1 cellular context compared by ENCODE assay signal in the genomic region with DNA sequence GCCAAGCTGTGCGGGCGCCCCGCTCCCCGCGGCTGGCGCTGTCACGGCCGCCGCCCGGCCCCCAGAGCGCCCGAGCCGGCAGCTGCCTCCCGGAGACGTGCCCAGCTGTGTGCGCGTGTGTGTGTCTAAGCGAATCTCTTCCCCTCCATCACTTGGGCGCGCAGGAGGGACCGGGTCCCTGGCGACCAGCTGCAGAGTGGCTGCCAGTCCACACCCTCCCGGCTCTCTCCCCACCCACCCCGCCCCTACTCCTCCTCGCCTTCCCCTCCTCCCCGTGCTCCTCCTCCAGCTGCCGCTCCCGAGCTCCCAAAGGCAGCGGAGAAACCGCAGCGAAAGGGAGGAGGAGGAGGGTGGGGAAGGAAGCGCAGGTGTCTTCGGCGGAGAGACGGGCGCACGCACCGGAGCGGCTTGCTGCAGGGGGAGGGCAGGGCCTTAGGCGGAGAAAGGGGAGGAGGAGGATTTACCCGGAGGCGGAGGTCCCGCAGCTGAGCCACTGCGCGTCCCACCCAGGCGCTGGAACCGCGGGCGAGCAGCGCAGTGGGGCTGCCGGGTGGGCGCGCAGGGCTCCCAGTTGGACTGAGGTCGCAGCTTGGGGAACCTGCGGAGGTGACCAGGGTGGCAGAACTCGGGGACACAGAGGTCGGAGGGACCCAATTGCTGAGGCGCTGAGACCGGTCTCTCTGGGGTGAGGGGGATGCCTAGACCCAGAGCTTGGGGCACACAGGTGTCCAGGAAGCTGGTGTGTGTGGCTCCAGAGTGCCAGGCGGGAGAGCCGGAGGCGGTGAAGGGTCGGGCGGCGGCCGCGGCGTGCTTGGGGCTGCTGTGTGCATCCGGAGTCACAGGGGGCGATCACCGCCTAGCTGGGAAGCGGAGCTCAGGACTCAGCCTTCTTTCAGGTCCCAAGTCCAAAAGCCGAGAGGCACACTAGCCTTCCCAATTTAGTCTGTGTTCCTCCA.
TF ChIP-seq lines count a peak whose summit lies in the region.

A gene with protein sequence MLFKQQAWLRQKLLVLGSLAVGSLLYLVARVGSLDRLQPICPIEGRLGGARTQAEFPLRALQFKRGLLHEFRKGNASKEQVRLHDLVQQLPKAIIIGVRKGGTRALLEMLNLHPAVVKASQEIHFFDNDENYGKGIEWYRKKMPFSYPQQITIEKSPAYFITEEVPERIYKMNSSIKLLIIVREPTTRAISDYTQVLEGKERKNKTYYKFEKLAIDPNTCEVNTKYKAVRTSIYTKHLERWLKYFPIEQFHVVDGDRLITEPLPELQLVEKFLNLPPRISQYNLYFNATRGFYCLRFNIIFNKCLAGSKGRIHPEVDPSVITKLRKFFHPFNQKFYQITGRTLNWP (minus strand): TSS at position 198 of the 956 bp plus-strand sequence. CDS start 280,178 bp downstream, outside the sequence.

TF ChIP-seq in HepG2, 621 proteins besides CTCF, POLR2A, EP300 and RAD21 (continued from another document and continues in another):
- no peak for TF ChIP-seq AHDC1 (CRISPR knock-in tag; IDR thresholded peaks at IDR 0.05; ENCODE audit: borderline replicate concordance)
- 0 out of 2 replicates have a peak, but pooled peaks have one; percentile 67 for TF ChIP-seq ZNF510 (CRISPR knock-in tag; IDR thresholded peaks at IDR 0.05; ENCODE audit: low read depth)
- TF ChIP-seq ZNF7 (CRISPR knock-in tag; IDR thresholded peaks at IDR 0.05) = no peak
- no peak for TF ChIP-seq FOXK2 (IDR thresholded peaks at IDR 0.05)
- TF ChIP-seq TBP (CRISPR knock-in tag; IDR thresholded peaks at IDR 0.05) = no peak
- TF ChIP-seq ZNF749 (CRISPR knock-in tag; IDR thresholded peaks at IDR 0.05; ENCODE audit: borderline replicate concordance) = no peak
- no peak for TF ChIP-seq ZNF878 (CRISPR knock-in tag; IDR thresholded peaks at IDR 0.05)
- no peak for TF ChIP-seq ZNF33B (CRISPR knock-in tag; IDR thresholded peaks at IDR 0.05)
- TF ChIP-seq ZNF674 (CRISPR knock-in tag; IDR thresholded peaks at IDR 0.05; ENCODE audit: low read depth) = no peak
- TF ChIP-seq ZNF333 (CRISPR knock-in tag; IDR thresholded peaks at IDR 0.05; ENCODE audit: borderline replicate concordance) = no peak
- no peak for TF ChIP-seq TRIM24 (CRISPR knock-in tag; IDR thresholded peaks at IDR 0.05)
- no peak for TF ChIP-seq KAT8 (CRISPR knock-in tag; IDR thresholded peaks at IDR 0.05)
- TF ChIP-seq BRF2 (CRISPR knock-in tag; IDR thresholded peaks at IDR 0.05) = no peak
- no peak for TF ChIP-seq SUZ12 (IDR thresholded peaks at IDR 0.05; ENCODE audit: low read depth, low read length)
- no peak for TF ChIP-seq ZBTB14 (CRISPR knock-in tag; IDR thresholded peaks at IDR 0.05)
- no peak for TF ChIP-seq AHR (CRISPR knock-in tag; IDR thresholded peaks at IDR 0.05)
- no peak for TF ChIP-seq JUND (CRISPR knock-in tag; IDR thresholded peaks at IDR 0.05)
- no peak for TF ChIP-seq SP140L (CRISPR knock-in tag; IDR thresholded peaks at IDR 0.05; ENCODE audit: borderline replicate concordance)
- TF ChIP-seq ISX (CRISPR knock-in tag; conservative IDR thresholded peaks at IDR 0.05) = no peak
- no peak for TF ChIP-seq NCOA1 (CRISPR knock-in tag; IDR thresholded peaks at IDR 0.05)
- TF ChIP-seq, protein P1, sequence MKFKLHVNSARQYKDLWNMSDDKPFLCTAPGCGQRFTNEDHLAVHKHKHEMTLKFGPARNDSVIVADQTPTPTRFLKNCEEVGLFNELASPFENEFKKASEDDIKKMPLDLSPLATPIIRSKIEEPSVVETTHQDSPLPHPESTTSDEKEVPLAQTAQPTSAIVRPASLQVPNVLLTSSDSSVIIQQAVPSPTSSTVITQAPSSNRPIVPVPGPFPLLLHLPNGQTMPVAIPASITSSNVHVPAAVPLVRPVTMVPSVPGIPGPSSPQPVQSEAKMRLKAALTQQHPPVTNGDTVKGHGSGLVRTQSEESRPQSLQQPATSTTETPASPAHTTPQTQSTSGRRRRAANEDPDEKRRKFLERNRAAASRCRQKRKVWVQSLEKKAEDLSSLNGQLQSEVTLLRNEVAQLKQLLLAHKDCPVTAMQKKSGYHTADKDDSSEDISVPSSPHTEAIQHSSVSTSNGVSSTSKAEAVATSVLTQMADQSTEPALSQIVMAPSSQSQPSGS (CRISPR knock-in tag; IDR thresholded peaks at IDR 0.05) = 0 out of 2 replicates have a peak, but pooled peaks have one; percentile 25
- TF ChIP-seq REXO4 (CRISPR knock-in tag; IDR thresholded peaks at IDR 0.05; ENCODE audit: borderline replicate concordance) = no peak
- TF ChIP-seq MEF2D (CRISPR knock-in tag; IDR thresholded peaks at IDR 0.05) = no peak
- TF ChIP-seq, protein P2, sequence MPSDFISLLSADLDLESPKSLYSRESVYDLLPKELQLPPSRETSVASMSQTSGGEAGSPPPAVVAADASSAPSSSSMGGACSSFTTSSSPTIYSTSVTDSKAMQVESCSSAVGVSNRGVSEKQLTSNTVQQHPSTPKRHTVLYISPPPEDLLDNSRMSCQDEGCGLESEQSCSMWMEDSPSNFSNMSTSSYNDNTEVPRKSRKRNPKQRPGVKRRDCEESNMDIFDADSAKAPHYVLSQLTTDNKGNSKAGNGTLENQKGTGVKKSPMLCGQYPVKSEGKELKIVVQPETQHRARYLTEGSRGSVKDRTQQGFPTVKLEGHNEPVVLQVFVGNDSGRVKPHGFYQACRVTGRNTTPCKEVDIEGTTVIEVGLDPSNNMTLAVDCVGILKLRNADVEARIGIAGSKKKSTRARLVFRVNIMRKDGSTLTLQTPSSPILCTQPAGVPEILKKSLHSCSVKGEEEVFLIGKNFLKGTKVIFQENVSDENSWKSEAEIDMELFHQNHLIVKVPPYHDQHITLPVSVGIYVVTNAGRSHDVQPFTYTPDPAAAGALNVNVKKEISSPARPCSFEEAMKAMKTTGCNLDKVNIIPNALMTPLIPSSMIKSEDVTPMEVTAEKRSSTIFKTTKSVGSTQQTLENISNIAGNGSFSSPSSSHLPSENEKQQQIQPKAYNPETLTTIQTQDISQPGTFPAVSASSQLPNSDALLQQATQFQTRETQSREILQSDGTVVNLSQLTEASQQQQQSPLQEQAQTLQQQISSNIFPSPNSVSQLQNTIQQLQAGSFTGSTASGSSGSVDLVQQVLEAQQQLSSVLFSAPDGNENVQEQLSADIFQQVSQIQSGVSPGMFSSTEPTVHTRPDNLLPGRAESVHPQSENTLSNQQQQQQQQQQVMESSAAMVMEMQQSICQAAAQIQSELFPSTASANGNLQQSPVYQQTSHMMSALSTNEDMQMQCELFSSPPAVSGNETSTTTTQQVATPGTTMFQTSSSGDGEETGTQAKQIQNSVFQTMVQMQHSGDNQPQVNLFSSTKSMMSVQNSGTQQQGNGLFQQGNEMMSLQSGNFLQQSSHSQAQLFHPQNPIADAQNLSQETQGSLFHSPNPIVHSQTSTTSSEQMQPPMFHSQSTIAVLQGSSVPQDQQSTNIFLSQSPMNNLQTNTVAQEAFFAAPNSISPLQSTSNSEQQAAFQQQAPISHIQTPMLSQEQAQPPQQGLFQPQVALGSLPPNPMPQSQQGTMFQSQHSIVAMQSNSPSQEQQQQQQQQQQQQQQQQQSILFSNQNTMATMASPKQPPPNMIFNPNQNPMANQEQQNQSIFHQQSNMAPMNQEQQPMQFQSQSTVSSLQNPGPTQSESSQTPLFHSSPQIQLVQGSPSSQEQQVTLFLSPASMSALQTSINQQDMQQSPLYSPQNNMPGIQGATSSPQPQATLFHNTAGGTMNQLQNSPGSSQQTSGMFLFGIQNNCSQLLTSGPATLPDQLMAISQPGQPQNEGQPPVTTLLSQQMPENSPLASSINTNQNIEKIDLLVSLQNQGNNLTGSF (CRISPR knock-in tag; IDR thresholded peaks at IDR 0.05) = no peak
- no peak; the same call in 1 of the 2 replicates for TF ChIP-seq ZSCAN31 (CRISPR knock-in tag; IDR thresholded peaks at IDR 0.05; ENCODE audit: low read depth)
- no peak for TF ChIP-seq NFE2L2 (IDR thresholded peaks at IDR 0.05; ENCODE audit: low read length)
- no peak for TF ChIP-seq HIVEP1 (CRISPR knock-in tag; IDR thresholded peaks at IDR 0.05)
- no peak for TF ChIP-seq ZNF331 (CRISPR knock-in tag; IDR thresholded peaks at IDR 0.05)
- TF ChIP-seq ZBED4 (CRISPR knock-in tag; IDR thresholded peaks at IDR 0.05; ENCODE audit: borderline replicate concordance) = no peak
- peak; percentile 63; the same call in 1 of the 2 replicates for TF ChIP-seq ZNF780A (CRISPR knock-in tag; IDR thresholded peaks at IDR 0.05)
- no peak for TF ChIP-seq MZF1 (CRISPR knock-in tag; IDR thresholded peaks at IDR 0.05; ENCODE audit: borderline replicate concordance)
- TF ChIP-seq ZNF432 (CRISPR knock-in tag; IDR thresholded peaks at IDR 0.05; ENCODE audit: borderline replicate concordance) = no peak
- TF ChIP-seq ZC3H4 (CRISPR knock-in tag; IDR thresholded peaks at IDR 0.05; ENCODE audit: borderline replicate concordance) = no peak
- TF ChIP-seq ZNF530 (CRISPR knock-in tag; IDR thresholded peaks at IDR 0.05; ENCODE audit: low read depth) = no peak
- no peak for TF ChIP-seq MTERF4 (CRISPR knock-in tag; IDR thresholded peaks at IDR 0.05)
